In genomic region chr7:139463421-139463820, GRCh38 we compare ENCODE assay signal across 13 cellular contexts. TPM values are rescaled to one million over a fixed set of nuclear protein-coding genes. Genes with fewer than 3 reads are reported as not detected.
"Had no signal": no experiment of that assay in that cellular context is flagged by ENCODE, and none has a peak within 500 bp of the region (broad histone marks: within the 10 kb centered on the region; RNA-seq: fewer than 3 reads in every experiment).

No MANE protein-coding gene starts in this region.

RNA-seq across cellular contexts. Expression of gene KLRG2, which starts 20.1 kb away (rescaled TPM):
- total RNA-seq: left cardiac atrium; left lobe of liver; left ventricle myocardium inferior; left ventricle myocardium superior; lung microvascular endothelial cell; mesenteric fat pad; mononuclear cell; mucosa of descending colon; myocyte; naive thymus-derived CD4-positive, alpha-beta T cell had no signal
- polyA plus RNA-seq: hepatocyte; immature natural killer cell; liver; naive thymus-derived CD4-positive, alpha-beta T cell had no signal
